Comparison of ENCODE assay signal across 8 cellular contexts in the genomic region with DNA sequence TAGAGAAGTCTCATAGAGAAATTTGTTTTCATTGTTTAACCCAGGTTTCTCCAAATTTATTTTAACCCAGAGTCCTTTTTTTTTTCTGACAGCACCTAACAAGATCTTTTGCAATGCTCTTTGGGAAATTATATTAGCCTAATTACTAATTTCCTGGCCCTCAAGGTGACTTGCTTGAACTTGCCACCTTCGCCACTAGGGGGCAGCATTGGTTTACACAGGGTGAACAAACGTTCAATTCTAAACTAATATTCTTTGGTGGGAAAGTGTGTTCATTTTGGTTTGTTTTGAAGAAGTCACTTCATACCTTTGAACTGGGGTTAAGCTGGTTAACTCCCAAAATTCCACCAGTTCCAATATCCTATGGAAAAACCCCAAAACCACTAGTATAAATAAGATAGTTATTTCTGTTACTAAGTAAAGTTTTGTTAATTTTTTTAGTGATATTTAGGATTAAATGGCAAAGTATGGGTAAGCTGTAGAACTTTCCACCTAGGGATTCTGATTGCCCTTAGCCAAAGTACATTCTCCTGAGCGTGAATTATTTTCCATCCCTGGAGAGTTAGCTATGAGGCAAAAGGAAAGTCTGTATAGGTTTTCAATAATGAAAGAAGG. TPM values are rescaled to one million over a fixed set of nuclear protein-coding genes. Genes with fewer than 3 reads are reported as not detected.
DNase-seq lines count a peak whose midpoint lies in the region; ATAC-seq, FAIRE-seq and TF ChIP-seq lines count a peak whose summit lies in the region.

No MANE protein-coding gene starts in this region.

- H3K27ac ChIP-seq in 22Rv1 (no peak overlapping the region), Peyer's patch (no peak overlapping the region), thoracic aorta (no peak overlapping the region)

- TF ChIP-seq EP300 in Ishikawa (IDR thresholded peaks at IDR 0.05; ENCODE audit: borderline replicate concordance): no peak

- no peaks in the 10 kb centered on the region for H3K9me3 Mint-ChIP-seq in activated T-cell treated with anti-CD3 and anti-CD28 coated beads, Interleukin-2, amount 50 U/mL, for 72 hours

- H3K4me3 ChIP-seq in Peyer's patch (no peak overlapping the region), foreskin fibroblast (ENCODE audit: low read depth in 1 of 2, low read length in 2 of 2) (no peak overlapping the region), thoracic aorta (peak overlapping the region; percentile 14)

- no peaks in the 10 kb centered on the region for H3K36me3 Mint-ChIP-seq in activated T-cell treated with anti-CD3 and anti-CD28 coated beads, Interleukin-2, amount 50 U/mL, for 72 hours (ENCODE audit: insufficient read depth in 2 of 2)

- no peaks in the 10 kb centered on the region for H3K4me1 Mint-ChIP-seq in activated T-cell treated with anti-CD3 and anti-CD28 coated beads, Interleukin-2, amount 50 U/mL, for 72 hours (ENCODE audit: low read depth)

- no peak for ATAC-seq in activated T-cell treated with anti-CD3 and anti-CD28 coated beads, Interleukin-2, amount 50 U/mL, for 72 hours (replicated peaks in 1 of 2)
- ATAC-seq in omental fat pad (ENCODE audit: low FRiP score) (no peak), thoracic aorta (ENCODE audit: insufficient number of reproducible peaks, low FRiP score, low read depth) (no peak)

- peak; percentile 90 for TF ChIP-seq RAD21 in Ishikawa (IDR thresholded peaks at IDR 0.05; ENCODE audit: low read depth)

- H3K27me3 ChIP-seq in Peyer's patch: no peaks in the 10 kb centered on the region
- H3K27me3 ChIP-seq in thoracic aorta (replicated peaks; ENCODE audit: insufficient read depth): no peaks in the 10 kb centered on the region

- H3K4me3 Mint-ChIP-seq in activated T-cell treated with anti-CD3 and anti-CD28 coated beads, Interleukin-2, amount 50 U/mL, for 72 hours: no peak overlapping the region

- peaks cover 11% of the 10 kb centered on the region for H3K27me3 Mint-ChIP-seq in activated T-cell treated with anti-CD3 and anti-CD28 coated beads, Interleukin-2, amount 50 U/mL, for 72 hours (ENCODE audit: low read depth)

- TF ChIP-seq POLR2A in GM12892 (IDR thresholded peaks at IDR 0.05; ENCODE audit: low read depth, low read length) (no peak), Peyer's patch (IDR thresholded peaks at IDR 0.05) (no peak)

- TF ChIP-seq CTCF in 22Rv1 (IDR thresholded peaks at IDR 0.05) (peak; percentile 100), Peyer's patch (IDR thresholded peaks at IDR 0.05) (peak; percentile 74 to 93 (median 84)), foreskin fibroblast (IDR thresholded peaks at IDR 0.05; ENCODE audit: low read depth, low read length) (peak; percentile 89), omental fat pad (IDR thresholded peaks at IDR 0.05) (peak in 2 of 3 donors; percentile 44 to 52), thoracic aorta (IDR thresholded peaks at IDR 0.05) (peak; percentile 97)

- H3K4me1 ChIP-seq in Peyer's patch (no peaks in the 10 kb centered on the region), thoracic aorta (ENCODE audit: control insufficient read depth in 1 of 2, low read depth in 2 of 2) (peaks cover 3 to 7% of the 10 kb centered on the region in 2 donors)

- FAIRE-seq in GM12892 (lab: Jason Lieb, UNC): peak; percentile 89

- no peaks in the 10 kb centered on the region for H3K9me3 ChIP-seq in Peyer's patch
- H3K9me3 ChIP-seq in thoracic aorta: no peaks in the 10 kb centered on the region

- DNase-seq in GM12892 (ENCODE audit: insufficient read length) (peak; percentile 29), Peyer's patch (peak; percentile 70 to 93 (median 82)), foreskin fibroblast (peak; percentile 61 to 90), omental fat pad (ENCODE audit: low spot score) (peak; percentile 94), thoracic aorta (ENCODE audit: low spot score) (peak; percentile 36)
- DNase-seq in activated T-cell treated with anti-CD3 and anti-CD28 coated beads, Interleukin-2, amount 50 U/mL, for 72 hours: peak; percentile 74 to 79

- H3K36me3 ChIP-seq in Peyer's patch (no peaks in the 10 kb centered on the region), thoracic aorta (no peaks in the 10 kb centered on the region)

- no peak overlapping the region for H3K27ac Mint-ChIP-seq in activated T-cell treated with anti-CD3 and anti-CD28 coated beads, Interleukin-2, amount 50 U/mL, for 72 hours

TF ChIP-seq in Ishikawa, 13 proteins besides CTCF, POLR2A, EP300 and RAD21:
- TF ChIP-seq, protein P1, sequence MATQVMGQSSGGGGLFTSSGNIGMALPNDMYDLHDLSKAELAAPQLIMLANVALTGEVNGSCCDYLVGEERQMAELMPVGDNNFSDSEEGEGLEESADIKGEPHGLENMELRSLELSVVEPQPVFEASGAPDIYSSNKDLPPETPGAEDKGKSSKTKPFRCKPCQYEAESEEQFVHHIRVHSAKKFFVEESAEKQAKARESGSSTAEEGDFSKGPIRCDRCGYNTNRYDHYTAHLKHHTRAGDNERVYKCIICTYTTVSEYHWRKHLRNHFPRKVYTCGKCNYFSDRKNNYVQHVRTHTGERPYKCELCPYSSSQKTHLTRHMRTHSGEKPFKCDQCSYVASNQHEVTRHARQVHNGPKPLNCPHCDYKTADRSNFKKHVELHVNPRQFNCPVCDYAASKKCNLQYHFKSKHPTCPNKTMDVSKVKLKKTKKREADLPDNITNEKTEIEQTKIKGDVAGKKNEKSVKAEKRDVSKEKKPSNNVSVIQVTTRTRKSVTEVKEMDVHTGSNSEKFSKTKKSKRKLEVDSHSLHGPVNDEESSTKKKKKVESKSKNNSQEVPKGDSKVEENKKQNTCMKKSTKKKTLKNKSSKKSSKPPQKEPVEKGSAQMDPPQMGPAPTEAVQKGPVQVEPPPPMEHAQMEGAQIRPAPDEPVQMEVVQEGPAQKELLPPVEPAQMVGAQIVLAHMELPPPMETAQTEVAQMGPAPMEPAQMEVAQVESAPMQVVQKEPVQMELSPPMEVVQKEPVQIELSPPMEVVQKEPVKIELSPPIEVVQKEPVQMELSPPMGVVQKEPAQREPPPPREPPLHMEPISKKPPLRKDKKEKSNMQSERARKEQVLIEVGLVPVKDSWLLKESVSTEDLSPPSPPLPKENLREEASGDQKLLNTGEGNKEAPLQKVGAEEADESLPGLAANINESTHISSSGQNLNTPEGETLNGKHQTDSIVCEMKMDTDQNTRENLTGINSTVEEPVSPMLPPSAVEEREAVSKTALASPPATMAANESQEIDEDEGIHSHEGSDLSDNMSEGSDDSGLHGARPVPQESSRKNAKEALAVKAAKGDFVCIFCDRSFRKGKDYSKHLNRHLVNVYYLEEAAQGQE (IDR thresholded peaks at IDR 0.05; ENCODE audit: low read depth): no peak
- no peak for TF ChIP-seq ZBTB7A (IDR thresholded peaks at IDR 0.05; ENCODE audit: low read depth)
- TF ChIP-seq CREB1 (IDR thresholded peaks at IDR 0.05; ENCODE audit: low read depth): no peak
- TF ChIP-seq CEBPB (IDR thresholded peaks at IDR 0.05): no peak
- no peak for TF ChIP-seq TCF12 (IDR thresholded peaks at IDR 0.05; ENCODE audit: low read depth)
- TF ChIP-seq EGR1 (IDR thresholded peaks at IDR 0.05): no peak
- TF ChIP-seq NFIC (IDR thresholded peaks at IDR 0.05): no peak
- TF ChIP-seq TAF1 (IDR thresholded peaks at IDR 0.05; ENCODE audit: low read depth): no peak
- TF ChIP-seq, protein P2, sequence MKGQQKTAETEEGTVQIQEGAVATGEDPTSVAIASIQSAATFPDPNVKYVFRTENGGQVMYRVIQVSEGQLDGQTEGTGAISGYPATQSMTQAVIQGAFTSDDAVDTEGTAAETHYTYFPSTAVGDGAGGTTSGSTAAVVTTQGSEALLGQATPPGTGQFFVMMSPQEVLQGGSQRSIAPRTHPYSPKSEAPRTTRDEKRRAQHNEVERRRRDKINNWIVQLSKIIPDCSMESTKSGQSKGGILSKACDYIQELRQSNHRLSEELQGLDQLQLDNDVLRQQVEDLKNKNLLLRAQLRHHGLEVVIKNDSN (IDR thresholded peaks at IDR 0.05): no peak
TF ChIP-seq in Ishikawa: peak in this region for 0.

RNA-seq across cellular contexts. Expression of a gene that starts 13.0 kb away (rescaled TPM):
- not detected for polyA plus RNA-seq in GM12892 (2012; ENCODE audit: missing spikeins)
- total RNA-seq in Peyer's patch: not detected
- not detected for total RNA-seq in activated T-cell treated with anti-CD3 and anti-CD28 coated beads, Interleukin-2, amount 50 U/mL, for 72 hours
- not detected for total RNA-seq in omental fat pad
- 10 to 100 TPM in 1 of 2 donors, not detected in 1; 15.6 TPM for total RNA-seq in thoracic aorta

RNA-seq across cellular contexts. Expression of a gene that starts 57.4 kb away (rescaled TPM):
- polyA plus RNA-seq in GM12892 (2012; ENCODE audit: missing spikeins): 32.5 TPM
- total RNA-seq in Peyer's patch: 10 to 100 TPM; 24.0 to 56.9 (median 36.0) TPM
- total RNA-seq in activated T-cell treated with anti-CD3 and anti-CD28 coated beads, Interleukin-2, amount 50 U/mL, for 72 hours: 10 to 100 TPM; 22.0 to 26.4 TPM
- 10 to 100 TPM; 11.8 to 40.1 (median 20.5) TPM for total RNA-seq in omental fat pad
- 10 to 100 TPM; 10.4 to 14.4 TPM for total RNA-seq in thoracic aorta

Comparison
In these comparisons a context has a peak if more than half of its experiments do, and no peak if none do; other contexts are left out.
1. CTCF ChIP-seq: peak in every context shown above with its lines; median percentile 100 in 22Rv1; 97 in thoracic aorta; 89 in foreskin fibroblast; 84 in Peyer's patch; 48 in omental fat pad.
2. DNase-seq: peak in every context shown above with its lines; median percentile 94 in omental fat pad; 82 in Peyer's patch; 76 in activated T-cell treated with anti-CD3 and anti-CD28 coated beads, Interleukin-2, amount 50 U/mL, for 72 hours; 76 in foreskin fibroblast; 36 in thoracic aorta; 29 in GM12892.